In the genomic region with DNA sequence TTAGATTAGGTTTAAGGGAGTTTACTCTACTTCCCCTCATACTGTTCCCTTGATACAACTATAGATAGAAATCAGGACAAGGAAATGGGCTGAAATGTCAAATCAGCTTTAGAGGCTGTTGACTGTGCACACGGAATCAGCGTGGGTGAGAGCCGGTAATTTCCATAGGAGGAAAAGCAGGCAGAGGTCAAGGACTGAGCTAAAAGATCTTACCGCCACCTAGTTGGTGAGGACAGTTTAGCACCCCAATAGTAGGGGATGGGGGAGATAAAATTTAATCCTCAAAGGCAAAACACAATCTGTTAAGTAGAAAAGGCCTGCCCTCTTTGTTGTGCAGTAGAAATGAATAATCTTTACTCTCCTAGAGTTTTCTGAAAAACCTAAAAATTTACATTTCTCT, we compare ENCODE assay signal across 22 cellular contexts.
DNase-seq lines count a peak whose midpoint lies in the region; ATAC-seq and TF ChIP-seq lines count a peak whose summit lies in the region.
"Had no signal": no experiment of that assay in that cellular context is flagged by ENCODE, and none has a peak within 500 bp of the region (broad histone marks: within the 10 kb centered on the region; RNA-seq: fewer than 3 reads in every experiment).

No MANE protein-coding gene starts in this region.

- H3K4me3 Mint-ChIP-seq in endodermal cell (no peak overlapping the region), osteocyte (ENCODE audit: unreplicated experiment) (no peak overlapping the region)
- H3K4me3 Mint-ChIP-seq: activated naive CD8-positive, alpha-beta T cell; natural killer cell treated with Interleukin-12 subunit alpha and Interleukin-12 subunit beta and Interleukin-15 and Interleukin-18, amount 100 ng/mL, for 72 hours had no signal

- peak; percentile 36 for TF ChIP-seq RAD21 in HCT116 (IDR thresholded peaks at IDR 0.05; ENCODE audit: low read depth)

- no peak for TF ChIP-seq CTCF in HCT116 (IDR thresholded peaks at IDR 0.05 in 2 of 3, conservative IDR thresholded peaks at IDR 0.05 in 1 of 3; ENCODE audit: borderline replicate concordance in 1 of 3, insufficient read depth in 1 of 3, low read depth in 2 of 3, low read length in 2 of 3)
- peak; percentile 73 for TF ChIP-seq CTCF in endodermal cell (conservative IDR thresholded peaks at IDR 0.05)
- TF ChIP-seq CTCF in osteocyte (IDR thresholded peaks at IDR 0.05): peak; percentile 28

- CTCF ChIA-PET in HCT116 (lab: Charles Lee): no interaction called here

- no peaks in the 10 kb centered on the region for H3K79me2 ChIP-seq in HCT116 (ENCODE audit: insufficient read depth, low read length)

- RAD21 ChIA-PET in HCT116 (lab: Charles Lee; ENCODE audit: low non-redundant PET in 1 of 2, low total read pairs in 2 of 2, uncharacterized antibody in 2 of 2, unreplicated experiment in 2 of 2): no interaction called here

- no peaks in the 10 kb centered on the region for H3K27me3 Mint-ChIP-seq in endodermal cell (ENCODE audit: insufficient read depth)
- H3K27me3 Mint-ChIP-seq in osteocyte (ENCODE audit: unreplicated experiment): no peaks in the 10 kb centered on the region
- H3K27me3 Mint-ChIP-seq: activated naive CD8-positive, alpha-beta T cell; natural killer cell treated with Interleukin-12 subunit alpha and Interleukin-12 subunit beta and Interleukin-15 and Interleukin-18, amount 100 ng/mL, for 72 hours had no signal

- ATAC-seq in HCT116: peak; percentile 53; the same call in 1 of the 2 replicates
- ATAC-seq: natural killer cell treated with Interleukin-12 subunit alpha and Interleukin-12 subunit beta and Interleukin-15 and Interleukin-18, amount 100 ng/mL, for 72 hours had no signal

- H3K36me3 Mint-ChIP-seq in endodermal cell (ENCODE audit: low read depth) (peaks cover 7% of the 10 kb centered on the region), osteocyte (ENCODE audit: unreplicated experiment) (no peaks in the 10 kb centered on the region)
- H3K36me3 Mint-ChIP-seq: activated naive CD8-positive, alpha-beta T cell; natural killer cell treated with Interleukin-12 subunit alpha and Interleukin-12 subunit beta and Interleukin-15 and Interleukin-18, amount 100 ng/mL, for 72 hours had no signal

- H3K27ac ChIP-seq in HCT116 (ENCODE audit: low read depth, low read length): no peak overlapping the region
- no peak overlapping the region for H3K27ac ChIP-seq in endodermal cell (ENCODE audit: low read depth, low read length)
- H3K27ac ChIP-seq: breast epithelium, right atrium auricular region, testis had no signal

- no peak overlapping the region for H3K9ac ChIP-seq in HCT116 (ENCODE audit: low read length)
- H3K9ac ChIP-seq in NT2/D1 (ENCODE audit: insufficient read length, low read depth): no peak overlapping the region
- H3K9ac ChIP-seq in endodermal cell (ENCODE audit: extremely low read depth, low read length, poor library complexity, severe bottlenecking): no peak overlapping the region

- H3K27me3 ChIP-seq in HCT116 (ENCODE audit: insufficient read depth, low read length): no peaks in the 10 kb centered on the region
- no peaks in the 10 kb centered on the region for H3K27me3 ChIP-seq in NT2/D1 (ENCODE audit: insufficient read depth, insufficient read length)
- no peaks in the 10 kb centered on the region for H3K27me3 ChIP-seq in endodermal cell (ENCODE audit: control insufficient read depth, insufficient read depth, low read length, poor library complexity, severe bottlenecking)
- H3K27me3 ChIP-seq: breast epithelium, right atrium auricular region, testis had no signal

- H3K4me1 ChIP-seq in HCT116 (ENCODE audit: control insufficient read depth in 1 of 2, insufficient read depth in 2 of 2, low read length in 2 of 2) (no peaks in the 10 kb centered on the region), NT2/D1 (ENCODE audit: insufficient read depth, insufficient read length) (no peaks in the 10 kb centered on the region), endodermal cell (ENCODE audit: control insufficient read depth, insufficient read depth, low read length) (no peaks in the 10 kb centered on the region)
- H3K4me1 ChIP-seq: breast epithelium, right atrium auricular region, testis had no signal

- WGBS in endodermal cell (ENCODE audit: insufficient coverage in 1 of 2, insufficient read length in 1 of 2), 2 experiments: 42 to 52% methylated on average over 4 of the region's 4 CpGs

- no peak overlapping the region for H2AFZ ChIP-seq in HCT116 (ENCODE audit: low read depth, low read length, poor library complexity, severe bottlenecking)

- no peaks in the 10 kb centered on the region for H3K36me3 ChIP-seq in HCT116 (ENCODE audit: control insufficient read depth in 1 of 2, insufficient read depth in 2 of 2, low read length in 2 of 2)
- no peaks in the 10 kb centered on the region for H3K36me3 ChIP-seq in NT2/D1 (ENCODE audit: insufficient read depth, insufficient read length, low read length)
- no peaks in the 10 kb centered on the region for H3K36me3 ChIP-seq in endodermal cell (ENCODE audit: control insufficient read depth, insufficient read depth, low read length)
- H3K36me3 ChIP-seq: breast epithelium, right atrium auricular region had no signal

- H3K4me3 ChIP-seq in HCT116 (replicated peaks in 1 of 2; ENCODE audit: low read depth in 1 of 2, low read length in 2 of 2) (no peak overlapping the region), NT2/D1 (ENCODE audit: insufficient read length, low read depth) (no peak overlapping the region), endodermal cell (ENCODE audit: low read length) (no peak overlapping the region)
- H3K4me3 ChIP-seq: breast epithelium, right atrium auricular region, testis had no signal

- H3K4me2 ChIP-seq in HCT116 (ENCODE audit: low read length): no peak overlapping the region

- H3K4me1 Mint-ChIP-seq in endodermal cell: peaks cover 6% of the 10 kb centered on the region
- H3K4me1 Mint-ChIP-seq in osteocyte (ENCODE audit: unreplicated experiment): no peaks in the 10 kb centered on the region

- H4K20me1 ChIP-seq in HCT116 (ENCODE audit: insufficient read depth): no peaks in the 10 kb centered on the region

- DNase-seq in HCT116 (ENCODE audit: low read depth, low spot score) (no peak), NT2/D1 (ENCODE audit: low read depth, low spot score) (peak; percentile 16), endodermal cell (peak; percentile 56), osteocyte (ENCODE audit: extremely low spot score, unreplicated experiment) (no peak), NCI-H345 (lab: John Stamatoyannopoulos, UW) (no peak), SHP77 (lab: John Stamatoyannopoulos, UW) (no peak), cerebellum (ENCODE audit: low spot score) (no peak)
- DNase-seq: activated CD4-positive, alpha-beta T cell treated with anti-CD3 and anti-CD28 coated beads, Interleukin-2, amount 50 U/mL, for 1 hour; activated T-cell treated with anti-CD3 and anti-CD28 coated beads, Interleukin-2, amount 50 U/mL, for 1 hour; C1 segment of cervical spinal cord; DMS79 treated with DMSO at 0.1 percent for 48 hours; effector CD4-positive, alpha-beta T cell; mammary epithelial cell; NCI-H2029; Right ventricle myocardium superior; stimulated activated CD8-positive, alpha-beta memory T cell treated with anti-CD3 and anti-CD28 coated beads, Interleukin-4, amount 100 ng/mL, for 48 hours; T-helper 9 cell; testis had no signal

- POLR2A ChIA-PET in HCT116 (lab: Charles Lee): no interaction called here

- intact Hi-C loops in HCT116 (cut with micrococcal nuclease): no loop called here

- TF ChIP-seq POLR2A in HCT116 (IDR thresholded peaks at IDR 0.05; ENCODE audit: borderline replicate concordance, extremely low read depth, insufficient read depth, insufficient read length): no peak

- H3K9me2 ChIP-seq in HCT116 (ENCODE audit: insufficient read depth): no peaks in the 10 kb centered on the region

- no TSS peak for BruUV-seq in HCT116 (replicated peaks; lab: Mats Ljungman, UMichigan)

- peaks cover 15% of the 10 kb centered on the region for H3K9me3 Mint-ChIP-seq in endodermal cell
- H3K9me3 Mint-ChIP-seq in osteocyte (ENCODE audit: unreplicated experiment): no peaks in the 10 kb centered on the region

- H3K9me3 ChIP-seq in HCT116 (ENCODE audit: control insufficient read depth in 1 of 2, insufficient read depth in 1 of 2, low read depth in 1 of 2, low read length in 2 of 2) (no peaks in the 10 kb centered on the region), NT2/D1 (ENCODE audit: insufficient read depth, low read length) (peaks cover 9% of the 10 kb centered on the region; the same call in 1 of the 2 replicates), endodermal cell (ENCODE audit: control insufficient read depth, low read length) (peaks cover 23% of the 10 kb centered on the region)
- H3K9me3 ChIP-seq: breast epithelium, right atrium auricular region, testis had no signal

- H3K27ac Mint-ChIP-seq in endodermal cell: no peak overlapping the region
- no peak overlapping the region for H3K27ac Mint-ChIP-seq in osteocyte (ENCODE audit: unreplicated experiment)
- H3K27ac Mint-ChIP-seq: activated naive CD8-positive, alpha-beta T cell; natural killer cell treated with Interleukin-12 subunit alpha and Interleukin-12 subunit beta and Interleukin-15 and Interleukin-18, amount 100 ng/mL, for 72 hours had no signal

TF ChIP-seq in HCT116, 20 proteins besides CTCF, POLR2A, EP300 and RAD21 (continues in another document):
- TF ChIP-seq ZFX (IDR thresholded peaks at IDR 0.05): no peak
- TF ChIP-seq SP1 (IDR thresholded peaks at IDR 0.05; ENCODE audit: low read depth): no peak
- TF ChIP-seq, protein P1, sequence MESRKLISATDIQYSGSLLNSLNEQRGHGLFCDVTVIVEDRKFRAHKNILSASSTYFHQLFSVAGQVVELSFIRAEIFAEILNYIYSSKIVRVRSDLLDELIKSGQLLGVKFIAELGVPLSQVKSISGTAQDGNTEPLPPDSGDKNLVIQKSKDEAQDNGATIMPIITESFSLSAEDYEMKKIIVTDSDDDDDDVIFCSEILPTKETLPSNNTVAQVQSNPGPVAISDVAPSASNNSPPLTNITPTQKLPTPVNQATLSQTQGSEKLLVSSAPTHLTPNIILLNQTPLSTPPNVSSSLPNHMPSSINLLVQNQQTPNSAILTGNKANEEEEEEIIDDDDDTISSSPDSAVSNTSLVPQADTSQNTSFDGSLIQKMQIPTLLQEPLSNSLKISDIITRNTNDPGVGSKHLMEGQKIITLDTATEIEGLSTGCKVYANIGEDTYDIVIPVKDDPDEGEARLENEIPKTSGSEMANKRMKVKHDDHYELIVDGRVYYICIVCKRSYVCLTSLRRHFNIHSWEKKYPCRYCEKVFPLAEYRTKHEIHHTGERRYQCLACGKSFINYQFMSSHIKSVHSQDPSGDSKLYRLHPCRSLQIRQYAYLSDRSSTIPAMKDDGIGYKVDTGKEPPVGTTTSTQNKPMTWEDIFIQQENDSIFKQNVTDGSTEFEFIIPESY (IDR thresholded peaks at IDR 0.05; ENCODE audit: extremely low read depth, insufficient replicate concordance, low read length): no peak
- TF ChIP-seq, protein P2, sequence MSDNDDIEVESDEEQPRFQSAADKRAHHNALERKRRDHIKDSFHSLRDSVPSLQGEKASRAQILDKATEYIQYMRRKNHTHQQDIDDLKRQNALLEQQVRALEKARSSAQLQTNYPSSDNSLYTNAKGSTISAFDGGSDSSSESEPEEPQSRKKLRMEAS (IDR thresholded peaks at IDR 0.05): no peak
- no peak for TF ChIP-seq POLR2AphosphoS5 (IDR thresholded peaks at IDR 0.05; ENCODE audit: low read depth, low read length)
- TF ChIP-seq TCF7L2 (IDR thresholded peaks at IDR 0.05; ENCODE audit: borderline replicate concordance, extremely low read depth, insufficient read depth, insufficient read length): no peak
- TF ChIP-seq JUND (IDR thresholded peaks at IDR 0.05): no peak

Comparison
In these comparisons a context has a peak if more than half of its experiments do, and no peak if none do; other contexts are left out.
1. DNase-seq: peak in NT2/D1 (single experiment) and endodermal cell (single experiment); none in HCT116 (single experiment), osteocyte (single experiment), NCI-H345 (single experiment), SHP77 (0 of 2) and cerebellum (single experiment).
2. CTCF ChIP-seq: peak in endodermal cell (single experiment) and osteocyte (single experiment); none in HCT116 (0 of 3).